Comparison of ENCODE assay signal across 1 cellular context in the genomic region with DNA sequence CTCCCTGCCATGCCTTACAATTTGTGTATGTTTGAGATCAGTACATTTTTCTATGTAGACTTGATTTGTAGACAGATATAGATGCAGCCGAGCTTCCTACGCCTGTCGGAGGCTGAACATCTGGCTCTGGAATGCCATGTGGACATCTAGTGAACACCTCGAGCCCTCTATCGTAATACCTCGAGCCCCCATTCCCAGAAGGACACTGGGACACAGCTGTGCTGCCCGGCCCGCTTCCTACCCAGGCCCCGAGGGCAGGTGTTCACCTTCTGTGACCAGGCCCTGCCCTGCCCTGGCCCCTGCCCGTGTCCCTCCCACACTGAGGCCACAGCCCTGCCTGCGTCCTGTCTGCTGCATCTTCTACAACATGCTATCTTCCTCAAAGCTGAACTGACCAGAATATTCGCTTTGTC.
TF ChIP-seq lines count a peak whose summit lies in the region.

No MANE protein-coding gene starts in this region.

TF ChIP-seq in HepG2, 621 proteins besides CTCF, POLR2A, EP300 and RAD21:
- TF ChIP-seq, protein P1, sequence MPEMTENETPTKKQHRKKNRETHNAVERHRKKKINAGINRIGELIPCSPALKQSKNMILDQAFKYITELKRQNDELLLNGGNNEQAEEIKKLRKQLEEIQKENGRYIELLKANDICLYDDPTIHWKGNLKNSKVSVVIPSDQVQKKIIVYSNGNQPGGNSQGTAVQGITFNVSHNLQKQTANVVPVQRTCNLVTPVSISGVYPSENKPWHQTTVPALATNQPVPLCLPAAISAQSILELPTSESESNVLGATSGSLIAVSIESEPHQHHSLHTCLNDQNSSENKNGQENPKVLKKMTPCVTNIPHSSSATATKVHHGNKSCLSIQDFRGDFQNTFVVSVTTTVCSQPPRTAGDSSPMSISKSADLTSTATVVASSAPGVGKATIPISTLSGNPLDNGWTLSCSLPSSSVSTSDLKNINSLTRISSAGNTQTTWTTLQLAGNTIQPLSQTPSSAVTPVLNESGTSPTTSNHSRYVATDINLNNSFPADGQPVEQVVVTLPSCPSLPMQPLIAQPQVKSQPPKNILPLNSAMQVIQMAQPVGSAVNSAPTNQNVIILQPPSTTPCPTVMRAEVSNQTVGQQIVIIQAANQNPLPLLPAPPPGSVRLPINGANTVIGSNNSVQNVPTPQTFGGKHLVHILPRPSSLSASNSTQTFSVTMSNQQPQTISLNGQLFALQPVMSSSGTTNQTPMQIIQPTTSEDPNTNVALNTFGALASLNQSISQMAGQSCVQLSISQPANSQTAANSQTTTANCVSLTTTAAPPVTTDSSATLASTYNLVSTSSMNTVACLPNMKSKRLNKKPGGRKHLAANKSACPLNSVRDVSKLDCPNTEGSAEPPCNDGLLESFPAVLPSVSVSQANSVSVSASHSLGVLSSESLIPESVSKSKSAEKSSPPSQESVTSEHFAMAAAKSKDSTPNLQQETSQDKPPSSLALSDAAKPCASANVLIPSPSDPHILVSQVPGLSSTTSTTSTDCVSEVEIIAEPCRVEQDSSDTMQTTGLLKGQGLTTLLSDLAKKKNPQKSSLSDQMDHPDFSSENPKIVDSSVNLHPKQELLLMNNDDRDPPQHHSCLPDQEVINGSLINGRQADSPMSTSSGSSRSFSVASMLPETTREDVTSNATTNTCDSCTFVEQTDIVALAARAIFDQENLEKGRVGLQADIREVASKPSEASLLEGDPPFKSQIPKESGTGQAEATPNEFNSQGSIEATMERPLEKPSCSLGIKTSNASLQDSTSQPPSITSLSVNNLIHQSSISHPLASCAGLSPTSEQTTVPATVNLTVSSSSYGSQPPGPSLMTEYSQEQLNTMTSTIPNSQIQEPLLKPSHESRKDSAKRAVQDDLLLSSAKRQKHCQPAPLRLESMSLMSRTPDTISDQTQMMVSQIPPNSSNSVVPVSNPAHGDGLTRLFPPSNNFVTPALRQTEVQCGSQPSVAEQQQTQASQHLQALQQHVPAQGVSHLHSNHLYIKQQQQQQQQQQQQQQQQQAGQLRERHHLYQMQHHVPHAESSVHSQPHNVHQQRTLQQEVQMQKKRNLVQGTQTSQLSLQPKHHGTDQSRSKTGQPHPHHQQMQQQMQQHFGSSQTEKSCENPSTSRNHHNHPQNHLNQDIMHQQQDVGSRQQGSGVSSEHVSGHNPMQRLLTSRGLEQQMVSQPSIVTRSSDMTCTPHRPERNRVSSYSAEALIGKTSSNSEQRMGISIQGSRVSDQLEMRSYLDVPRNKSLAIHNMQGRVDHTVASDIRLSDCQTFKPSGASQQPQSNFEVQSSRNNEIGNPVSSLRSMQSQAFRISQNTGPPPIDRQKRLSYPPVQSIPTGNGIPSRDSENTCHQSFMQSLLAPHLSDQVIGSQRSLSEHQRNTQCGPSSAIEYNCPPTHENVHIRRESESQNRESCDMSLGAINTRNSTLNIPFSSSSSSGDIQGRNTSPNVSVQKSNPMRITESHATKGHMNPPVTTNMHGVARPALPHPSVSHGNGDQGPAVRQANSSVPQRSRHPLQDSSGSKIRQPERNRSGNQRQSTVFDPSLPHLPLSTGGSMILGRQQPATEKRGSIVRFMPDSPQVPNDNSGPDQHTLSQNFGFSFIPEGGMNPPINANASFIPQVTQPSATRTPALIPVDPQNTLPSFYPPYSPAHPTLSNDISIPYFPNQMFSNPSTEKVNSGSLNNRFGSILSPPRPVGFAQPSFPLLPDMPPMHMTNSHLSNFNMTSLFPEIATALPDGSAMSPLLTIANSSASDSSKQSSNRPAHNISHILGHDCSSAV (CRISPR knock-in tag; IDR thresholded peaks at IDR 0.05; ENCODE audit: borderline replicate concordance): no peak
- TF ChIP-seq JUN (CRISPR knock-in tag; IDR thresholded peaks at IDR 0.05): no peak
- no peak for TF ChIP-seq RBFOX2 (IDR thresholded peaks at IDR 0.05; ENCODE audit: low read depth, low read length)
TF ChIP-seq in HepG2: peak in this region for 0.
